35 cellular contexts compared by ENCODE assay signal in genomic region chr3:114234739-114235138, GRCh38. TPM values are rescaled to one million over a fixed set of nuclear protein-coding genes. Genes with fewer than 3 reads are reported as not detected.
DNase-seq lines count a peak whose midpoint lies in the region; ATAC-seq and TF ChIP-seq lines count a peak whose summit lies in the region.
"Had no signal": no experiment of that assay in that cellular context is flagged by ENCODE, and none has a peak within 500 bp of the region (broad histone marks: within the 10 kb centered on the region; RNA-seq: fewer than 3 reads in every experiment).

No MANE protein-coding gene starts in this region.

- POLR2A ChIA-PET in T-cell (lab: Charles Lee), result no interaction called here
- POLR2A ChIA-PET in activated naive CD8-positive, alpha-beta T cell treated with anti-CD3 and anti-CD28 coated beads, Interleukin-2, amount 10 ng/mL, durations not matched to agents 7 days and 5 days (lab: Charles Lee), result interaction anchor here (1.2 to 5.1 kb wide), 2 partner anchors 12 to 20 kb away, joined by 4 to 64 read pairs; no protein-coding TSS in a partner anchor

- H3K9me3 ChIP-seq in upper lobe of left lung, result no peaks in the 10 kb centered on the region
- H3K9me3 ChIP-seq: ascending aorta, BE2C, gastroesophageal sphincter, pancreas, testis had no signal

- TF ChIP-seq POLR2A in upper lobe of left lung (IDR thresholded peaks at IDR 0.05), result no peak

- TF ChIP-seq CTCF in upper lobe of left lung (IDR thresholded peaks at IDR 0.05) (no peak), foreskin keratinocyte (conservative IDR thresholded peaks at IDR 0.05) (no peak)

- no peaks in the 10 kb centered on the region for H3K27me3 ChIP-seq in upper lobe of left lung
- H3K27me3 ChIP-seq in foreskin keratinocyte, result no peaks in the 10 kb centered on the region
- H3K27me3 ChIP-seq: ascending aorta, BE2C, gastroesophageal sphincter, hepatocyte, pancreas, testis had no signal

- no peak for DNase-seq in activated T-cell treated with anti-CD3 and anti-CD28 coated beads, Interleukin-2, amount 50 U/mL, for 72 hours
- no peak for DNase-seq in activated T-cell treated with anti-CD3 and anti-CD28 coated beads, Interleukin-2, amount 50 U/mL, for 1 hour
- DNase-seq in T-cell, result no peak
- no peak for DNase-seq in activated naive CD8-positive, alpha-beta T cell treated with anti-CD3 and anti-CD28 coated beads, Interleukin-2, amount 10 ng/mL, durations not matched to agents 7 days and 5 days
- no peak for DNase-seq in stimulated activated effector memory CD8-positive, alpha-beta T cell treated with anti-CD3 and anti-CD28 coated beads, Interleukin-12 subunit alpha, Interleukin-12 subunit beta, amount 100 ng/mL, for 72 hours (ENCODE audit: low spot score in 2 of 2)
- no peak for DNase-seq in upper lobe of left lung
- no peak for DNase-seq in foreskin keratinocyte
- DNase-seq: ACHN; activated CD4-positive, alpha-beta T cell treated with anti-CD3 and anti-CD28 coated beads, Interleukin-2, amount 50 U/mL, for 1 hour; BE2C; COR-L47; DMS53; KBM-7; left cardiac atrium; mammary epithelial cell; NCI-H1092 treated with DMSO at 0.1 percent for 48 hours; NCI-H1694 treated with DMSO at 0.1 percent for 48 hours; NCI-H446; NCI-H774; pancreas; SHP77 treated with DMSO at 0.1 percent for 48 hours; stimulated activated naive CD4-positive, alpha-beta T cell; T-helper 9 cell; testis had no signal

- H3K27me3 Mint-ChIP-seq in activated T-cell treated with anti-CD3 and anti-CD28 coated beads, Interleukin-2, amount 50 U/mL, for 72 hours (ENCODE audit: low read depth), result no peaks in the 10 kb centered on the region
- no peaks in the 10 kb centered on the region for H3K27me3 Mint-ChIP-seq in T-cell
- H3K27me3 Mint-ChIP-seq in activated naive CD8-positive, alpha-beta T cell treated with anti-CD3 and anti-CD28 coated beads, Interleukin-2, amount 10 ng/mL, durations not matched to agents 7 days and 5 days, result no peaks in the 10 kb centered on the region

- no peak overlapping the region for H3K4me3 ChIP-seq in upper lobe of left lung
- H3K4me3 ChIP-seq: ascending aorta, gastroesophageal sphincter, hepatocyte, pancreas, testis had no signal

- H3K27ac Mint-ChIP-seq in activated T-cell treated with anti-CD3 and anti-CD28 coated beads, Interleukin-2, amount 50 U/mL, for 72 hours, result peak overlapping the region; percentile 70
- peak overlapping the region; percentile 92 to 95 for H3K27ac Mint-ChIP-seq in T-cell
- H3K27ac Mint-ChIP-seq in activated naive CD8-positive, alpha-beta T cell treated with anti-CD3 and anti-CD28 coated beads, Interleukin-2, amount 10 ng/mL, durations not matched to agents 7 days and 5 days, result peak overlapping the region; percentile 63
- H3K27ac Mint-ChIP-seq in stimulated activated effector memory CD8-positive, alpha-beta T cell treated with anti-CD3 and anti-CD28 coated beads, Interleukin-12 subunit alpha, Interleukin-12 subunit beta, amount 100 ng/mL, for 72 hours, result peak overlapping the region; percentile 26

- CTCF ChIA-PET in T-cell (lab: Charles Lee), result interaction anchor here in 1 of 2 donors (1.0 kb wide), 1 partner anchor 11 kb away, joined by 3 read pairs; no protein-coding TSS in a partner anchor

- 60 to 70% methylated on average over 3 of the region's 3 CpGs for WGBS in upper lobe of left lung, 2 donors

- ATAC-seq in activated T-cell treated with anti-CD3 and anti-CD28 coated beads, Interleukin-2, amount 50 U/mL, for 72 hours (replicated peaks in 1 of 2), result peak; percentile 32
- ATAC-seq in T-cell (replicated peaks in 1 of 4) (peak; percentile 24 to 33 (median 32)), upper lobe of left lung (ENCODE audit: low FRiP score in 2 of 2) (no peak), foreskin keratinocyte (no peak)
- no peak for ATAC-seq in activated naive CD8-positive, alpha-beta T cell treated with anti-CD3 and anti-CD28 coated beads, Interleukin-2, amount 10 ng/mL, durations not matched to agents 7 days and 5 days (ENCODE audit: low read depth)
- ATAC-seq in stimulated activated effector memory CD8-positive, alpha-beta T cell treated with anti-CD3 and anti-CD28 coated beads, Interleukin-12 subunit alpha, Interleukin-12 subunit beta, amount 100 ng/mL, for 72 hours, result no peak
- ATAC-seq: gastroesophageal sphincter, left cardiac atrium, pancreas had no signal

- H3K4me1 Mint-ChIP-seq in activated T-cell treated with anti-CD3 and anti-CD28 coated beads, Interleukin-2, amount 50 U/mL, for 72 hours (ENCODE audit: low read depth), result peaks cover 70% of the 10 kb centered on the region
- peaks cover 69 to 73% (median 69%) of the 10 kb centered on the region in 3 donors for H3K4me1 Mint-ChIP-seq in T-cell
- H3K4me1 Mint-ChIP-seq in activated naive CD8-positive, alpha-beta T cell treated with anti-CD3 and anti-CD28 coated beads, Interleukin-2, amount 10 ng/mL, durations not matched to agents 7 days and 5 days, result peaks cover 47% of the 10 kb centered on the region
- peaks cover 47% of the 10 kb centered on the region for H3K4me1 Mint-ChIP-seq in stimulated activated effector memory CD8-positive, alpha-beta T cell treated with anti-CD3 and anti-CD28 coated beads, Interleukin-12 subunit alpha, Interleukin-12 subunit beta, amount 100 ng/mL, for 72 hours
- H3K4me1 Mint-ChIP-seq: neural crest cell had no signal

- peak overlapping the region; percentile 15 to 63 for H3K4me3 Mint-ChIP-seq in activated T-cell treated with anti-CD3 and anti-CD28 coated beads, Interleukin-2, amount 50 U/mL, for 72 hours
- H3K4me3 Mint-ChIP-seq in T-cell, result peak overlapping the region; percentile 37 to 51 (median 50)
- peak overlapping the region; percentile 49 for H3K4me3 Mint-ChIP-seq in activated naive CD8-positive, alpha-beta T cell treated with anti-CD3 and anti-CD28 coated beads, Interleukin-2, amount 10 ng/mL, durations not matched to agents 7 days and 5 days
- H3K4me3 Mint-ChIP-seq in stimulated activated effector memory CD8-positive, alpha-beta T cell treated with anti-CD3 and anti-CD28 coated beads, Interleukin-12 subunit alpha, Interleukin-12 subunit beta, amount 100 ng/mL, for 72 hours, result peak overlapping the region; percentile 58
- H3K4me3 Mint-ChIP-seq: neural crest cell had no signal

- no peaks in the 10 kb centered on the region for H3K36me3 ChIP-seq in upper lobe of left lung
- H3K36me3 ChIP-seq: ascending aorta, BE2C, gastroesophageal sphincter, pancreas had no signal

- H3K27ac ChIP-seq in upper lobe of left lung (no peak overlapping the region), foreskin keratinocyte (no peak overlapping the region)
- H3K27ac ChIP-seq: ascending aorta, gastroesophageal sphincter, hepatocyte, HL-60, pancreas, testis, VCaP had no signal

- H3K4me1 ChIP-seq in upper lobe of left lung, result no peaks in the 10 kb centered on the region
- H3K4me1 ChIP-seq in foreskin keratinocyte, result no peaks in the 10 kb centered on the region
- H3K4me1 ChIP-seq: ascending aorta, BE2C, gastroesophageal sphincter, pancreas, testis had no signal

- TF ChIP-seq EP300 in upper lobe of left lung (IDR thresholded peaks at IDR 0.05), result no peak

- H3K9me3 Mint-ChIP-seq in activated T-cell treated with anti-CD3 and anti-CD28 coated beads, Interleukin-2, amount 50 U/mL, for 72 hours, result peaks cover 0 to 3% of the 10 kb centered on the region in 2 donors
- no peaks in the 10 kb centered on the region for H3K9me3 Mint-ChIP-seq in T-cell
- H3K9me3 Mint-ChIP-seq in activated naive CD8-positive, alpha-beta T cell treated with anti-CD3 and anti-CD28 coated beads, Interleukin-2, amount 10 ng/mL, durations not matched to agents 7 days and 5 days, result peaks cover 2% of the 10 kb centered on the region
- H3K9me3 Mint-ChIP-seq in stimulated activated effector memory CD8-positive, alpha-beta T cell treated with anti-CD3 and anti-CD28 coated beads, Interleukin-12 subunit alpha, Interleukin-12 subunit beta, amount 100 ng/mL, for 72 hours, result no peaks in the 10 kb centered on the region
- H3K9me3 Mint-ChIP-seq: neural crest cell had no signal

- peaks cover 3 to 9% of the 10 kb centered on the region in 2 donors for H3K36me3 Mint-ChIP-seq in activated T-cell treated with anti-CD3 and anti-CD28 coated beads, Interleukin-2, amount 50 U/mL, for 72 hours (ENCODE audit: insufficient read depth in 2 of 2)
- peaks cover 3% of the 10 kb centered on the region for H3K36me3 Mint-ChIP-seq in T-cell
- H3K36me3 Mint-ChIP-seq in activated naive CD8-positive, alpha-beta T cell treated with anti-CD3 and anti-CD28 coated beads, Interleukin-2, amount 10 ng/mL, durations not matched to agents 7 days and 5 days, result peaks cover 12% of the 10 kb centered on the region
- H3K36me3 Mint-ChIP-seq in stimulated activated effector memory CD8-positive, alpha-beta T cell treated with anti-CD3 and anti-CD28 coated beads, Interleukin-12 subunit alpha, Interleukin-12 subunit beta, amount 100 ng/mL, for 72 hours, result no peaks in the 10 kb centered on the region

RNA-seq across cellular contexts. Expression of gene ZNF80, which starts 2.6 kb away (rescaled TPM):
- total RNA-seq in activated T-cell treated with anti-CD3 and anti-CD28 coated beads, Interleukin-2, amount 50 U/mL, for 72 hours, result 1 to 10 TPM in 1 of 2 donors, under 1 TPM in 1; 0.53 to 1.4 TPM
- 1 to 10 TPM in 3 of 5 donors, under 1 TPM in 2; 0.47 to 1.4 (median 1.1) TPM for total RNA-seq in T-cell
- 1 to 10 TPM; 5.1 to 5.3 TPM for total RNA-seq in activated naive CD8-positive, alpha-beta T cell treated with anti-CD3 and anti-CD28 coated beads, Interleukin-2, amount 10 ng/mL, durations not matched to agents 7 days and 5 days
- under 1 TPM in 3 of 6 donors, not detected in 3; 0.09 to 0.44 (median 0.10) TPM for total RNA-seq in upper lobe of left lung
- total RNA-seq in foreskin keratinocyte, result not detected in 2 replicates
- polyA plus RNA-seq in foreskin keratinocyte, result not detected in 2 replicates
- total RNA-seq: fibroblast of lung, gastroesophageal sphincter, hepatocyte, left cardiac atrium, mammary epithelial cell, MCF 10A, neural crest cell, renal cortical epithelial cell, skeletal muscle tissue had no signal
- polyA plus RNA-seq: fibroblast of lung, hepatocyte, mammary epithelial cell, pancreas had no signal

RNA-seq across cellular contexts. Expression of gene DRD3, which starts 55.9 kb away (rescaled TPM):
- not detected for total RNA-seq in activated T-cell treated with anti-CD3 and anti-CD28 coated beads, Interleukin-2, amount 50 U/mL, for 72 hours
- total RNA-seq in T-cell, result under 1 TPM in 2 of 5 donors, not detected in 3; 0.23 to 0.26 TPM
- total RNA-seq in activated naive CD8-positive, alpha-beta T cell treated with anti-CD3 and anti-CD28 coated beads, Interleukin-2, amount 10 ng/mL, durations not matched to agents 7 days and 5 days, result under 1 TPM in 1 of 2 experiments, not detected in 1; 0.30 TPM
- not detected for total RNA-seq in upper lobe of left lung
- not detected in 2 replicates for total RNA-seq in foreskin keratinocyte
- polyA plus RNA-seq in foreskin keratinocyte, result not detected in 2 replicates
- total RNA-seq: ascending aorta, fibroblast of lung, gastroesophageal sphincter, hepatocyte, left cardiac atrium, mammary epithelial cell, MCF 10A, mucosa of gallbladder, neural crest cell, pancreas, renal cortical epithelial cell, skeletal muscle tissue had no signal
- polyA plus RNA-seq: fibroblast of lung, hepatocyte, mammary epithelial cell, pancreas had no signal

RNA-seq across cellular contexts. Expression of gene TIGIT, which starts 59.1 kb away (rescaled TPM):
- total RNA-seq in activated T-cell treated with anti-CD3 and anti-CD28 coated beads, Interleukin-2, amount 50 U/mL, for 72 hours, result 10 to 100 TPM; 77.2 to 80.2 TPM
- total RNA-seq in T-cell (10 to 100 TPM; 21.2 to 48.1 (median 39.9) TPM), upper lobe of left lung (1 to 10 TPM in 3 of 6 donors, under 1 TPM in 2, not detected in 1; 0.69 to 1.6 (median 1.0) TPM), foreskin keratinocyte (not detected in 2 replicates)
- total RNA-seq in activated naive CD8-positive, alpha-beta T cell treated with anti-CD3 and anti-CD28 coated beads, Interleukin-2, amount 10 ng/mL, durations not matched to agents 7 days and 5 days, result 10 to 100 TPM; 35.5 to 42.4 TPM
- not detected in 2 replicates for polyA plus RNA-seq in foreskin keratinocyte
- total RNA-seq: ascending aorta, fibroblast of lung, hepatocyte, mammary epithelial cell, MCF 10A, neural crest cell, renal cortical epithelial cell, skeletal muscle tissue had no signal
- polyA plus RNA-seq: fibroblast of lung, mammary epithelial cell had no signal

Comparison
In these comparisons a context has a peak if more than half of its experiments do, and no peak if none do; other contexts are left out.
1. ATAC-seq: peak in activated T-cell treated with anti-CD3 and anti-CD28 coated beads, Interleukin-2, amount 50 U/mL, for 72 hours (2 of 2) and T-cell (4 of 4); none in activated naive CD8-positive, alpha-beta T cell treated with anti-CD3 and anti-CD28 coated beads, Interleukin-2, amount 10 ng/mL, durations not matched to agents 7 days and 5 days (single experiment), stimulated activated effector memory CD8-positive, alpha-beta T cell treated with anti-CD3 and anti-CD28 coated beads, Interleukin-12 subunit alpha, Interleukin-12 subunit beta, amount 100 ng/mL, for 72 hours (single experiment), upper lobe of left lung (0 of 2) and foreskin keratinocyte (single experiment).
2. H3K27ac Mint-ChIP-seq: peak in every context shown above with its lines; median percentile 94 in T-cell; 70 in activated T-cell treated with anti-CD3 and anti-CD28 coated beads, Interleukin-2, amount 50 U/mL, for 72 hours; 63 in activated naive CD8-positive, alpha-beta T cell treated with anti-CD3 and anti-CD28 coated beads, Interleukin-2, amount 10 ng/mL, durations not matched to agents 7 days and 5 days; 26 in stimulated activated effector memory CD8-positive, alpha-beta T cell treated with anti-CD3 and anti-CD28 coated beads, Interleukin-12 subunit alpha, Interleukin-12 subunit beta, amount 100 ng/mL, for 72 hours.
3. RNA of gene TIGIT, which starts 59.1 kb away (total RNA-seq): 77.2 to 80.2 TPM in activated T-cell treated with anti-CD3 and anti-CD28 coated beads, Interleukin-2, amount 50 U/mL, for 72 hours, 35.5 to 42.4 TPM in activated naive CD8-positive, alpha-beta T cell treated with anti-CD3 and anti-CD28 coated beads, Interleukin-2, amount 10 ng/mL, durations not matched to agents 7 days and 5 days and 21.2 to 48.1 TPM in T-cell; 0.69 to 1.6 TPM in upper lobe of left lung and not detected in foreskin keratinocyte; every median in the first group is over 4 times any median in the second.
4. Peak in every context shown above with its lines, with median percentiles within 50 percentile points of each other: H3K4me3 Mint-ChIP-seq.